In genomic region chr3:34842706-34843478, GRCh38 we compare ENCODE assay signal across 24 cellular contexts.
DNase-seq lines count a peak whose midpoint lies in the region; FAIRE-seq and TF ChIP-seq lines count a peak whose summit lies in the region.
"Had no signal": no experiment of that assay in that cellular context is flagged by ENCODE, and none has a peak within 500 bp of the region (broad histone marks: within the 10 kb centered on the region; RNA-seq: fewer than 3 reads in every experiment).

No MANE protein-coding gene starts in this region.

- POLR2A ChIA-PET in A673 (lab: Charles Lee; ENCODE audit: low non-redundant PET): no interaction called here
- POLR2A ChIA-PET in activated CD4-positive, alpha-beta memory T cell treated with anti-CD3 and anti-CD28 coated beads, Interleukin-2, amount 10 ng/mL, durations not matched to agents 7 days and 5 days (lab: Charles Lee): no interaction called here

- DNase-seq in A673 (ENCODE audit: low spot score) (peak; percentile 46), SJCRH30 (peak; percentile 56 to 72), NCI-H2029 (lab: John Stamatoyannopoulos, UW) (no peak), NCI-H1105 (lab: John Stamatoyannopoulos, UW) (no peak), D721Med (ENCODE audit: insufficient read length, low spot score) (no peak)
- DNase-seq in activated CD4-positive, alpha-beta memory T cell treated with anti-CD3 and anti-CD28 coated beads, Interleukin-2, amount 10 ng/mL, durations not matched to agents 7 days and 5 days: no peak
- DNase-seq: activated CD4-positive, alpha-beta T cell treated with anti-CD3 and anti-CD28 coated beads, Interleukin-2, amount 10 ng/mL, durations not matched to agents 7 days and 5 days; activated naive CD4-positive, alpha-beta T cell treated with anti-CD3 and anti-CD28 coated beads, Interleukin-2, amount 10 ng/mL, durations not matched to agents 7 days and 5 days; COR-L47; heart right ventricle; Karpas-422; NCI-H187 treated with DMSO at 0.1 percent for 48 hours; NCI-H69; WERI-Rb-1 had no signal

- H3K9me3 ChIP-seq in A673 (ENCODE audit: low read depth, low read length, poor library complexity, severe bottlenecking) (no peaks in the 10 kb centered on the region), SJCRH30 (replicated peaks) (no peaks in the 10 kb centered on the region)
- H3K9me3 ChIP-seq: HAP-1, heart right ventricle had no signal

- no peak for FAIRE-seq in D721Med (lab: Jason Lieb, UNC)
- FAIRE-seq: GM12891 had no signal

- peak overlapping the region in 1 of 3 experiments; percentile 0 for H3K4me3 Mint-ChIP-seq in nephron
- H3K4me3 Mint-ChIP-seq in activated CD4-positive, alpha-beta memory T cell treated with anti-CD3 and anti-CD28 coated beads, Interleukin-2, amount 10 ng/mL, durations not matched to agents 7 days and 5 days: no peak overlapping the region
- H3K4me3 Mint-ChIP-seq: activated CD4-positive, alpha-beta T cell treated with anti-CD3 and anti-CD28 coated beads, Interleukin-2, amount 10 ng/mL, durations not matched to agents 7 days and 5 days; activated naive CD4-positive, alpha-beta T cell treated with anti-CD3 and anti-CD28 coated beads, Interleukin-2, amount 10 ng/mL, durations not matched to agents 7 days and 5 days; activated T-helper 1 cell treated with anti-CD3 and anti-CD28 coated beads, Interleukin-12 subunit alpha, Interleukin-12 subunit beta, Interleukin-2, Interleukin-4 antibody, amounts not matched to agents 30 ng/mL and 10 ng/mL and 1 ng/mL, durations not matched to agents 14 hours and 24 hours and 36 hours; mesothelial cell of epicardium; natural killer cell treated with Interleukin-12 subunit alpha and Interleukin-12 subunit beta and Interleukin-15 and Interleukin-18, amount 100 ng/mL, for 72 hours; type B pancreatic cell had no signal

- H3K4me1 ChIP-seq in A673 (ENCODE audit: insufficient read depth, low read length, poor library complexity, severe bottlenecking): peaks cover 22% of the 10 kb centered on the region
- peaks cover 33% of the 10 kb centered on the region for H3K4me1 ChIP-seq in SJCRH30
- H3K4me1 ChIP-seq: HAP-1, parathyroid adenoma had no signal

- CTCF ChIA-PET in A673 (lab: Charles Lee): no interaction called here
- CTCF ChIA-PET in activated CD4-positive, alpha-beta memory T cell treated with anti-CD3 and anti-CD28 coated beads, Interleukin-2, amount 10 ng/mL, durations not matched to agents 7 days and 5 days (lab: Charles Lee): no interaction called here

- H3K27me3 Mint-ChIP-seq in nephron (ENCODE audit: low read depth): peaks cover 3% of the 10 kb centered on the region
- no peaks in the 10 kb centered on the region for H3K27me3 Mint-ChIP-seq in activated CD4-positive, alpha-beta memory T cell treated with anti-CD3 and anti-CD28 coated beads, Interleukin-2, amount 10 ng/mL, durations not matched to agents 7 days and 5 days
- H3K27me3 Mint-ChIP-seq: activated CD4-positive, alpha-beta T cell treated with anti-CD3 and anti-CD28 coated beads, Interleukin-2, amount 10 ng/mL, durations not matched to agents 7 days and 5 days; activated naive CD4-positive, alpha-beta T cell treated with anti-CD3 and anti-CD28 coated beads, Interleukin-2, amount 10 ng/mL, durations not matched to agents 7 days and 5 days; natural killer cell treated with Interleukin-12 subunit alpha and Interleukin-12 subunit beta and Interleukin-15 and Interleukin-18, amount 100 ng/mL, for 72 hours had no signal

- no peaks in the 10 kb centered on the region for H3K9me3 Mint-ChIP-seq in nephron
- peaks cover 10% of the 10 kb centered on the region for H3K9me3 Mint-ChIP-seq in activated CD4-positive, alpha-beta memory T cell treated with anti-CD3 and anti-CD28 coated beads, Interleukin-2, amount 10 ng/mL, durations not matched to agents 7 days and 5 days
- H3K9me3 Mint-ChIP-seq: activated CD4-positive, alpha-beta T cell treated with anti-CD3 and anti-CD28 coated beads, Interleukin-2, amount 10 ng/mL, durations not matched to agents 7 days and 5 days; activated naive CD4-positive, alpha-beta T cell treated with anti-CD3 and anti-CD28 coated beads, Interleukin-2, amount 10 ng/mL, durations not matched to agents 7 days and 5 days; activated T-helper 1 cell treated with anti-CD3 and anti-CD28 coated beads, Interleukin-12 subunit alpha, Interleukin-12 subunit beta, Interleukin-2, Interleukin-4 antibody, amounts not matched to agents 30 ng/mL and 10 ng/mL and 1 ng/mL, durations not matched to agents 14 hours and 24 hours and 36 hours; mesothelial cell of epicardium had no signal

- intact Hi-C loops in A673 (cut with micrococcal nuclease; ENCODE audit: unreplicated experiment): no loop called here

- H3K4me1 Mint-ChIP-seq in nephron: peaks cover 46% of the 10 kb centered on the region
- H3K4me1 Mint-ChIP-seq in activated CD4-positive, alpha-beta memory T cell treated with anti-CD3 and anti-CD28 coated beads, Interleukin-2, amount 10 ng/mL, durations not matched to agents 7 days and 5 days: no peaks in the 10 kb centered on the region
- H3K4me1 Mint-ChIP-seq: activated CD4-positive, alpha-beta T cell treated with anti-CD3 and anti-CD28 coated beads, Interleukin-2, amount 10 ng/mL, durations not matched to agents 7 days and 5 days; activated naive CD4-positive, alpha-beta T cell treated with anti-CD3 and anti-CD28 coated beads, Interleukin-2, amount 10 ng/mL, durations not matched to agents 7 days and 5 days; mesothelial cell of epicardium had no signal

- no peaks in the 10 kb centered on the region for H3K27me3 ChIP-seq in A673 (replicated peaks; ENCODE audit: insufficient read depth, low read depth, low read length, poor library complexity)
- H3K27me3 ChIP-seq in SJCRH30: no peaks in the 10 kb centered on the region
- H3K27me3 ChIP-seq: heart right ventricle had no signal

- no peak for TF ChIP-seq CTCF in A673 (conservative IDR thresholded peaks at IDR 0.05; ENCODE audit: low read depth, low read length)
- no peak for TF ChIP-seq CTCF in nephron (IDR thresholded peaks at IDR 0.05; ENCODE audit: unreplicated experiment in 3 of 3)
- TF ChIP-seq CTCF in D721Med (IDR thresholded peaks at IDR 0.05; ENCODE audit: insufficient read depth, missing control alignments): no peak

- H3K4me3 ChIP-seq in A673 (ENCODE audit: low read depth, low read length, poor library complexity, severe bottlenecking): no peak overlapping the region
- H3K4me3 ChIP-seq in SJCRH30: no peak overlapping the region
- H3K4me3 ChIP-seq: HAP-1, heart right ventricle had no signal

- BruUV-seq in A673 (replicated peaks; lab: Mats Ljungman, UMichigan): no TSS peak

- H3K27ac Mint-ChIP-seq in nephron: peak overlapping the region; percentile 4 to 69 (median 6)
- H3K27ac Mint-ChIP-seq in activated CD4-positive, alpha-beta memory T cell treated with anti-CD3 and anti-CD28 coated beads, Interleukin-2, amount 10 ng/mL, durations not matched to agents 7 days and 5 days: no peak overlapping the region
- H3K27ac Mint-ChIP-seq: activated CD4-positive, alpha-beta T cell treated with anti-CD3 and anti-CD28 coated beads, Interleukin-2, amount 10 ng/mL, durations not matched to agents 7 days and 5 days; activated naive CD4-positive, alpha-beta T cell treated with anti-CD3 and anti-CD28 coated beads, Interleukin-2, amount 10 ng/mL, durations not matched to agents 7 days and 5 days; activated T-helper 1 cell treated with anti-CD3 and anti-CD28 coated beads, Interleukin-12 subunit alpha, Interleukin-12 subunit beta, Interleukin-2, Interleukin-4 antibody, amounts not matched to agents 30 ng/mL and 10 ng/mL and 1 ng/mL, durations not matched to agents 14 hours and 24 hours and 36 hours; mesothelial cell of epicardium; natural killer cell treated with Interleukin-12 subunit alpha and Interleukin-12 subunit beta and Interleukin-15 and Interleukin-18, amount 100 ng/mL, for 72 hours had no signal

- H3K36me3 ChIP-seq in A673 (ENCODE audit: insufficient read depth, low read length, poor library complexity, severe bottlenecking) (no peaks in the 10 kb centered on the region), SJCRH30 (no peaks in the 10 kb centered on the region)
- H3K36me3 ChIP-seq: HAP-1, heart right ventricle, WERI-Rb-1 had no signal

- H3K36me3 Mint-ChIP-seq in nephron (ENCODE audit: low read depth): no peaks in the 10 kb centered on the region
- no peaks in the 10 kb centered on the region for H3K36me3 Mint-ChIP-seq in activated CD4-positive, alpha-beta memory T cell treated with anti-CD3 and anti-CD28 coated beads, Interleukin-2, amount 10 ng/mL, durations not matched to agents 7 days and 5 days (ENCODE audit: low read depth)
- H3K36me3 Mint-ChIP-seq: activated naive CD4-positive, alpha-beta T cell treated with anti-CD3 and anti-CD28 coated beads, Interleukin-2, amount 10 ng/mL, durations not matched to agents 7 days and 5 days; mesothelial cell of epicardium; type B pancreatic cell had no signal

- H3K27ac ChIP-seq in A673 (ENCODE audit: low read depth, low read length, poor library complexity, severe bottlenecking) (peak overlapping the region; percentile 28), SJCRH30 (peak overlapping the region; percentile 96), cingulate gyrus (ENCODE audit: low read depth, low read length) (peak overlapping the region; percentile 42)
- H3K27ac ChIP-seq: heart right ventricle, parathyroid adenoma, RWPE1, WERI-Rb-1 had no signal

Comparison
In these comparisons a context has a peak if more than half of its experiments do, and no peak if none do; other contexts are left out.
1. DNase-seq: peak in A673 (single experiment) and SJCRH30 (2 of 2); none in NCI-H2029 (single experiment), NCI-H1105 (single experiment), D721Med (single experiment) and activated CD4-positive, alpha-beta memory T cell treated with anti-CD3 and anti-CD28 coated beads, Interleukin-2, amount 10 ng/mL, durations not matched to agents 7 days and 5 days (single experiment).
2. H3K27ac ChIP-seq: peak in every context shown above with its lines; median percentile 96 in SJCRH30; 42 in cingulate gyrus; 28 in A673.